In genomic region chr1:87463917-87464565, GRCh38 we compare ENCODE assay signal across 12 cellular contexts.
DNase-seq lines count a peak whose midpoint lies in the region; ATAC-seq and TF ChIP-seq lines count a peak whose summit lies in the region.
"Had no signal": no experiment of that assay in that cellular context is flagged by ENCODE, and none has a peak within 500 bp of the region (broad histone marks: within the 10 kb centered on the region; RNA-seq: fewer than 3 reads in every experiment).

No MANE protein-coding gene starts in this region.

- H3K4me3 Mint-ChIP-seq in nephron = no peak overlapping the region

- ATAC-seq in GM19025 (IDR thresholded peaks at IDR 0.05; ENCODE audit: low read depth, unreplicated experiment) (peak; percentile 40), GM21717 (IDR thresholded peaks at IDR 0.05; ENCODE audit: unreplicated experiment) (peak; percentile 78), HG03432 (IDR thresholded peaks at IDR 0.05; ENCODE audit: unreplicated experiment) (peak; percentile 78), HG03135 (IDR thresholded peaks at IDR 0.05; ENCODE audit: unreplicated experiment) (no peak)
- ATAC-seq: pancreas had no signal

- H3K9me3 ChIP-seq in WERI-Rb-1 (ENCODE audit: severe bottlenecking) = no peaks in the 10 kb centered on the region
- H3K9me3 ChIP-seq: pancreas had no signal

- H3K36me3 ChIP-seq in WERI-Rb-1 = no peaks in the 10 kb centered on the region
- H3K36me3 ChIP-seq: pancreas had no signal

- peaks cover 21% of the 10 kb centered on the region for H3K4me1 Mint-ChIP-seq in nephron

- no peaks in the 10 kb centered on the region for H3K27me3 Mint-ChIP-seq in nephron (ENCODE audit: low read depth)

- H3K27me3 ChIP-seq in WERI-Rb-1 (ENCODE audit: insufficient read depth, low read depth, severe bottlenecking) = no peaks in the 10 kb centered on the region
- H3K27me3 ChIP-seq: pancreas had no signal

- H3K27ac Mint-ChIP-seq in nephron = peak overlapping the region; percentile 25 to 61 (median 42)
- H3K27ac Mint-ChIP-seq: activated T-cell treated with anti-CD3 and anti-CD28 coated beads, Interleukin-2, amount 50 U/mL, for 72 hours had no signal

- peaks cover 6% of the 10 kb centered on the region for H3K9me3 Mint-ChIP-seq in nephron

- no peaks in the 10 kb centered on the region for H3K36me3 Mint-ChIP-seq in nephron (ENCODE audit: low read depth)

- DNase-seq in WERI-Rb-1 = no peak
- DNase-seq in effector CD4-positive, alpha-beta T cell = no peak
- DNase-seq: activated T-cell treated with anti-CD3 and anti-CD28 coated beads, Interleukin-2, amount 50 U/mL, for 72 hours; dermis blood vessel endothelial cell; NCI-H226; pancreas; SW 1271 had no signal

- TF ChIP-seq CTCF in nephron (IDR thresholded peaks at IDR 0.05; ENCODE audit: unreplicated experiment in 3 of 3) (no peak), WERI-Rb-1 (IDR thresholded peaks at IDR 0.05; ENCODE audit: low read depth, low read length) (no peak)

- H3K27ac ChIP-seq in WERI-Rb-1 = no peak overlapping the region
- H3K27ac ChIP-seq: pancreas had no signal

- no peak overlapping the region for H3K4me3 ChIP-seq in WERI-Rb-1 (ENCODE audit: low read depth, low read length)
- H3K4me3 ChIP-seq: pancreas had no signal
